In the genomic region with DNA sequence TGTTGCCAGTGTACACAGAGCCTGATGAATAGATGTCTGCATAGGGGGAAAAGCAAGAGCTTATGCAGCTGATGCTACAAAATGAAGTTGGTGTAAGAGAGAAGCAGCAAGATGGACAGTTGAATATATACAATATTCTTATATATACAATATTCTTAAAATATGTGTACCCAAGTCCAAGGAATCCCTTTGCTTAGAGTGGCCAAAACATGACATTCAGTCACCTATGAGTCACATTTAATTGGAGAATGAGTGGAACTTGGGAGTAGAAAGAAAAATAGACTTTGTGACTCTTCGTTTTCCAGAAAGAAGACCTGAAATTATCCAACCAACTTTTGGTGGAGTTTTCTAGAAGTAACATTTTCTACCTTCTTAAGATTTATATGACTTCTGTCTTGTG, we compare ENCODE assay signal across 16 cellular contexts.
DNase-seq lines count a peak whose midpoint lies in the region; TF ChIP-seq lines count a peak whose summit lies in the region.
"Had no signal": no experiment of that assay in that cellular context is flagged by ENCODE, and none has a peak within 500 bp of the region (broad histone marks: within the 10 kb centered on the region; RNA-seq: fewer than 3 reads in every experiment).

No MANE protein-coding gene starts in this region.

- H3K27ac ChIP-seq in esophagus muscularis mucosa (replicated peaks in 1 of 4) = no peak overlapping the region
- H3K27ac ChIP-seq: BLaER1, RWPE1 had no signal

- no peak for TF ChIP-seq POLR2A in erythroblast (IDR thresholded peaks at IDR 0.05; ENCODE audit: low read length)
- no peak for TF ChIP-seq POLR2A in esophagus muscularis mucosa (IDR thresholded peaks at IDR 0.05; ENCODE audit: low read depth)

- intact Hi-C loops in esophagus muscularis mucosa (cut with DNase I) = no loop called here

- no peak for TF ChIP-seq CTCF in fibroblast of mammary gland (conservative IDR thresholded peaks at IDR 0.05; ENCODE audit: control insufficient read depth, insufficient read depth, low read depth, low read length)
- TF ChIP-seq CTCF in esophagus muscularis mucosa (IDR thresholded peaks at IDR 0.05) = no peak

- no peaks in the 10 kb centered on the region for H3K27me3 ChIP-seq in esophagus muscularis mucosa
- H3K27me3 ChIP-seq: BLaER1 had no signal

- no peaks in the 10 kb centered on the region for H3K4me1 ChIP-seq in esophagus muscularis mucosa
- H3K4me1 ChIP-seq: BLaER1 had no signal

- H3K9me3 ChIP-seq in esophagus muscularis mucosa = no peaks in the 10 kb centered on the region
- H3K9me3 ChIP-seq: BLaER1 had no signal

- TF ChIP-seq EP300 in esophagus muscularis mucosa (IDR thresholded peaks at IDR 0.05) = no peak

- DNase-seq in EL (peak; percentile 29), RKO (ENCODE audit: low spot score) (peak; percentile 9), fibroblast of mammary gland (ENCODE audit: low read depth) (peak; percentile 21), erythroblast (lab: John Stamatoyannopoulos, UW) (no peak), esophagus muscularis mucosa (ENCODE audit: extremely low spot score) (no peak), NCI-H446 treated with DMSO at 0.1 percent for 48 hours (lab: John Stamatoyannopoulos, UW) (no peak)
- DNase-seq in activated naive CD4-positive, alpha-beta T cell (lab: John Stamatoyannopoulos, UW) = no peak
- DNase-seq: CD8-positive, alpha-beta T cell; H9; NCI-H1105 treated with DMSO at 0.1 percent for 48 hours; NCI-H187; NCI-H345; NCI-H69; OCI-M1 had no signal

- WGBS in esophagus muscularis mucosa = 79% methylated on average over 1 of the region's 1 CpG

- H3K4me3 ChIP-seq in fibroblast of mammary gland (ENCODE audit: control insufficient read depth, low read depth, low read length) (no peak overlapping the region), esophagus muscularis mucosa (no peak overlapping the region)
- H3K4me3 ChIP-seq: BLaER1 had no signal

- no peaks in the 10 kb centered on the region for H3K36me3 ChIP-seq in esophagus muscularis mucosa
- H3K36me3 ChIP-seq: BLaER1 had no signal

Comparison
In these comparisons a context has a peak if more than half of its experiments do, and no peak if none do; other contexts are left out.
1. DNase-seq: peak in EL (single experiment), RKO (single experiment) and fibroblast of mammary gland (single experiment); none in erythroblast (0 of 2), esophagus muscularis mucosa (single experiment), NCI-H446 treated with DMSO at 0.1 percent for 48 hours (single experiment) and activated naive CD4-positive, alpha-beta T cell (0 of 4).